ENCODE assay signal across 18 cellular contexts in genomic region chr6:148987982-148988381, GRCh38.
"Had no signal": no experiment of that assay in that cellular context is flagged by ENCODE, and none has a peak within 500 bp of the region (broad histone marks: within the 10 kb centered on the region; RNA-seq: fewer than 3 reads in every experiment).

No MANE protein-coding gene starts in this region.

- H3K36me3 Mint-ChIP-seq: natural killer cell had no signal

- H3K27ac ChIP-seq: heart left ventricle, ovary, tibial artery, upper lobe of left lung, uterus had no signal

- ATAC-seq: heart left ventricle, left colon, left ventricle myocardium superior, natural killer cell, right cardiac atrium had no signal

- DNase-seq: foreskin melanocyte; heart left ventricle; hippocampal formation; left colon; left ventricle myocardium superior; natural killer cell; nucleus accumbens; ovary; right cardiac atrium; small intestine; stimulated activated CD4-positive, alpha-beta T cell treated with anti-CD3 and anti-CD28 coated beads, Interleukin-12 subunit alpha, Interleukin-12 subunit beta, amount 100 ng/mL, for 4 hours; tibial artery; upper lobe of left lung; uterus had no signal

- H3K4me3 Mint-ChIP-seq: dendritic cell treated with granulocyte-macrophage colony-stimulating factor and Interleukin-4, amounts not matched to agents 40 ng/mL and 50 ng/mL, for 4 days; natural killer cell; neural crest cell; stimulated activated naive CD8-positive, alpha-beta T cell treated with anti-CD3 and anti-CD28 coated beads, Interleukin-15, Interleukin-2, amounts not matched to agents 100 ng/mL and 50 ng/mL, for 24 hours had no signal

- H3K4me1 Mint-ChIP-seq: neural crest cell had no signal

- H3K27me3 Mint-ChIP-seq: stimulated activated naive CD8-positive, alpha-beta T cell treated with anti-CD3 and anti-CD28 coated beads, Interleukin-15, Interleukin-2, amounts not matched to agents 100 ng/mL and 50 ng/mL, for 24 hours had no signal

- H3K27me3 ChIP-seq: heart left ventricle, ovary, tibial artery, upper lobe of left lung, uterus had no signal

- H3K4me1 ChIP-seq: upper lobe of left lung, uterus had no signal

- H3K27ac Mint-ChIP-seq: dendritic cell treated with granulocyte-macrophage colony-stimulating factor and Interleukin-4, amounts not matched to agents 40 ng/mL and 50 ng/mL, for 4 days; natural killer cell; progenitor cell of endocrine pancreas; stimulated activated naive CD8-positive, alpha-beta T cell treated with anti-CD3 and anti-CD28 coated beads, Interleukin-15, Interleukin-2, amounts not matched to agents 100 ng/mL and 50 ng/mL, for 24 hours had no signal

- H3K9me3 Mint-ChIP-seq: dendritic cell treated with granulocyte-macrophage colony-stimulating factor and Interleukin-4, amounts not matched to agents 40 ng/mL and 50 ng/mL, for 4 days; natural killer cell; stimulated activated naive CD8-positive, alpha-beta T cell treated with anti-CD3 and anti-CD28 coated beads, Interleukin-15, Interleukin-2, amounts not matched to agents 100 ng/mL and 50 ng/mL, for 24 hours had no signal
